ENCODE assay signal across 1 cellular context in genomic region chr2:31256611-31257382, GRCh38.
TF ChIP-seq lines count a peak whose summit lies in the region.

No MANE protein-coding gene starts in this region.

TF ChIP-seq in GM12878, 131 proteins besides CTCF, POLR2A, EP300 and RAD21:
- TF ChIP-seq ZNF24 (IDR thresholded peaks at IDR 0.05) (no peak), IRF4 (IDR thresholded peaks at IDR 0.05; ENCODE audit: low read depth, low read length) (no peak)
TF ChIP-seq in GM12878: peak in this region for 0.
